In genomic region chr6:28758046-28758817, GRCh38 we compare ENCODE assay signal across 8 cellular contexts.
DNase-seq lines count a peak whose midpoint lies in the region; ATAC-seq and TF ChIP-seq lines count a peak whose summit lies in the region.

No MANE protein-coding gene starts in this region.

- H3K27me3 ChIP-seq in Panc1 (ENCODE audit: control insufficient read depth, insufficient read depth, low read length): no peaks in the 10 kb centered on the region

- peaks cover 11% of the 10 kb centered on the region; the same call in 1 of the 2 replicates for H3K4me1 ChIP-seq in Panc1 (ENCODE audit: control insufficient read depth, insufficient read depth, low read length)

- no peak for TF ChIP-seq CTCF in Panc1 (IDR thresholded peaks at IDR 0.05)

- intact Hi-C loops in Panc1 (cut with micrococcal nuclease; ENCODE audit: unreplicated experiment): loop anchor here (5.0 kb wide), 1 partner anchor 34 kb away; no protein-coding TSS in a partner anchor

- peak overlapping the region; percentile 52 to 84 for H3K4me3 ChIP-seq in Panc1 (ENCODE audit: low read depth in 2 of 2, low read length in 2 of 2)

- CTCF ChIA-PET in Panc1 (lab: Charles Lee): no interaction called here

- no peaks in the 10 kb centered on the region for H3K36me3 ChIP-seq in Panc1 (ENCODE audit: control insufficient read depth, insufficient read depth, low read length)

- in situ Hi-C loops in Panc1 (cut with HindIII; ENCODE audit: low pct_unique_long_range_greater_than_20kb, low sequenced_read_pairs): no loop called here

- no TSS peak for BruUV-seq in Panc1 (replicated peaks; lab: Mats Ljungman, UMichigan)

- ATAC-seq in Panc1 (peak; percentile 96), HG03280 (IDR thresholded peaks at IDR 0.05; ENCODE audit: unreplicated experiment) (no peak), GM18861 (IDR thresholded peaks at IDR 0.05; ENCODE audit: unreplicated experiment) (no peak), GM19397 (IDR thresholded peaks at IDR 0.05; ENCODE audit: unreplicated experiment) (no peak)

- peak overlapping the region; percentile 72 for H3K27ac ChIP-seq in Panc1 (ENCODE audit: low read length)

- peak; percentile 90 for DNase-seq in A172 (ENCODE audit: low spot score)
- DNase-seq in HK-2 (ENCODE audit: unreplicated experiment): peak; percentile 70
- peak; percentile 96 for DNase-seq in Panc1 (ENCODE audit: low read depth, low spot score)
- peak; percentile 54 for DNase-seq in fibroblast of gingiva (ENCODE audit: low read depth)
- no peak for DNase-seq in SK-N-DZ (ENCODE audit: low spot score)

- POLR2A ChIA-PET in Panc1 (lab: Charles Lee): interaction anchor here (0.6 kb wide), 1 partner anchor 27 kb away, joined by 11 read pairs; no protein-coding TSS in a partner anchor

- H3K9me3 ChIP-seq in Panc1 (ENCODE audit: control insufficient read depth, insufficient read depth, low read depth, low read length): no peaks in the 10 kb centered on the region
